27 cellular contexts compared by ENCODE assay signal in the genomic region with DNA sequence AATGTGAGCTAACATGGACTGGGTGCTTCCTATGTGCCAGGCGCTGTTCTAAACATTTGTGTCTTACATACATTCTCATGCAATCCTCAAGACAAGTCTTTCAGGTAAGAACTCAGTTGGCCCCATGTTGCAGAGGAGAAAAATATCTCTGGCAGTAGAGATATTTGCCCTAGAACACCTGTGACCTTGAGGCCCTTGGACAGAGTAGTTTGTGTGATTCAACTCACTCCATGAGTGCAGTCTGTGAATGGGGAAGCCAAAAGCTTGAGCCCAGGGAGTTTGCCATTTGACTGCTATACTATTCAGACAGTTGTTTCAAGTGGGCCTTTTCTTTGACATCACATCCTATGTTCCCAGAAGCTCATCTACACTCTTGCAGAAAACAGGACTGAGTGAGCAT.
A peak's percentile ranks its signal among the peaks of the same experiment; 100 is the strongest.
DNase-seq lines count a peak whose midpoint lies in the region; ATAC-seq, FAIRE-seq and TF ChIP-seq lines count a peak whose summit lies in the region.
"Had no signal": no experiment of that assay in that cellular context is flagged by ENCODE, and none has a peak within 500 bp of the region (broad histone marks: within the 10 kb centered on the region; RNA-seq: fewer than 3 reads in every experiment).

No MANE protein-coding gene starts in this region.

- H3K27me3 ChIP-seq in HepG2 (ENCODE audit: control insufficient read depth in 1 of 2, insufficient read depth in 2 of 2, low read length in 2 of 2) (no peaks in the 10 kb centered on the region; a peak in 1 of 5 replicates), SJCRH30 (no peaks in the 10 kb centered on the region)
- H3K27me3 ChIP-seq: BE2C, BLaER1 had no signal

- TF ChIP-seq RAD21 in HepG2 (CRISPR knock-in tag; IDR thresholded peaks at IDR 0.05): no peak

- ATAC-seq in HepG2: no peak
- no peak for ATAC-seq in HG02938 (IDR thresholded peaks at IDR 0.05; ENCODE audit: unreplicated experiment)
- ATAC-seq in HG03439 (IDR thresholded peaks at IDR 0.05; ENCODE audit: unreplicated experiment): no peak
- ATAC-seq: GM12878 had no signal

- H3K4me3 ChIP-seq in HepG2 (replicated peaks in 1 of 3; ENCODE audit: insufficient read depth in 1 of 3, low read depth in 2 of 3, low read length in 3 of 3): no peak overlapping the region
- no peak overlapping the region for H3K4me3 ChIP-seq in SJCRH30
- H3K4me3 ChIP-seq: BLaER1, GM12878 had no signal

- peaks cover 60% of the 10 kb centered on the region for H3K4me1 ChIP-seq in HepG2 (ENCODE audit: insufficient read depth, low read length)
- H3K4me1 ChIP-seq in SJCRH30: no peaks in the 10 kb centered on the region
- H3K4me1 ChIP-seq: BE2C had no signal

- no TSS peak for BruUV-seq in HepG2 (replicated peaks; lab: Mats Ljungman, UMichigan)

- no peak overlapping the region for H3K4me3 Mint-ChIP-seq in nephron progenitor cell
- H3K4me3 Mint-ChIP-seq: CD14-positive monocyte; CD4-positive, alpha-beta memory T cell; CD4-positive, CD25-positive, alpha-beta regulatory T cell; CD8-positive, alpha-beta memory T cell had no signal

- H3K27ac ChIP-seq in cingulate gyrus (ENCODE audit: low read depth, low read length) (peak overlapping the region; percentile 3), HepG2 (ENCODE audit: extremely low read length, insufficient read depth, low read length) (no peak overlapping the region), SJCRH30 (no peak overlapping the region)
- H3K27ac ChIP-seq: BLaER1 had no signal

- FAIRE-seq in HepG2 (lab: Jason Lieb, UNC): peak; percentile 36
- FAIRE-seq: A204.1, GM12878, GM12892, GM18507 had no signal

- TF ChIP-seq EP300 in HepG2 (IDR thresholded peaks at IDR 0.05; ENCODE audit: low read depth in 2 of 2, low read length in 2 of 2) (no peak), HepG2 (CRISPR knock-in tag; IDR thresholded peaks at IDR 0.05; ENCODE audit: borderline replicate concordance) (no peak)

- POLR2A ChIA-PET in HepG2 (lab: Yijun Ruan, JAX): no interaction called here

- no peak overlapping the region for H2AFZ ChIP-seq in HepG2 (ENCODE audit: low read length)

- no peaks in the 10 kb centered on the region for H3K36me3 Mint-ChIP-seq in nephron progenitor cell (ENCODE audit: low read depth)
- H3K36me3 Mint-ChIP-seq: CD14-positive monocyte; CD4-positive, CD25-positive, alpha-beta regulatory T cell; CD8-positive, alpha-beta memory T cell had no signal

- H3K9me3 Mint-ChIP-seq in nephron progenitor cell: no peaks in the 10 kb centered on the region
- H3K9me3 Mint-ChIP-seq: CD4-positive, alpha-beta memory T cell had no signal

- no peak for TF ChIP-seq POLR2A in HepG2 (IDR thresholded peaks at IDR 0.05; ENCODE audit: insufficient read depth in 1 of 2, low read depth in 2 of 2, low read length in 2 of 2)

- H3K9me3 ChIP-seq in HepG2 (ENCODE audit: low read length) (no peaks in the 10 kb centered on the region), SJCRH30 (replicated peaks) (no peaks in the 10 kb centered on the region)
- H3K9me3 ChIP-seq: BE2C, BLaER1 had no signal

- H3K36me3 ChIP-seq in HepG2 (replicated peaks in 1 of 2; ENCODE audit: control insufficient read depth in 1 of 2, insufficient read depth in 2 of 2, low read length in 2 of 2): no peaks in the 10 kb centered on the region
- H3K36me3 ChIP-seq in SJCRH30: no peaks in the 10 kb centered on the region
- H3K36me3 ChIP-seq: BE2C had no signal

- no peak overlapping the region for H3K9ac ChIP-seq in HepG2 (ENCODE audit: insufficient read depth, low read depth, low read length)
- H3K9ac ChIP-seq: BLaER1 had no signal

- H3K79me2 ChIP-seq in HepG2 (ENCODE audit: insufficient read depth, low read length): no peaks in the 10 kb centered on the region

- CTCF ChIA-PET in HepG2 (lab: Yijun Ruan, JAX; ENCODE audit: low intra/inter-chr PET ratio, low total read pairs): no interaction called here

- intact Hi-C loops in HepG2 (cut with micrococcal nuclease; ENCODE audit: unreplicated experiment): loop anchor here (10.0 kb wide), 1 partner anchor 100 kb away; the partner anchor contains the start of gene C8B

- peaks cover 67% of the 10 kb centered on the region for H3K4me1 Mint-ChIP-seq in nephron progenitor cell
- H3K4me1 Mint-ChIP-seq: CD14-positive monocyte had no signal

- no peak overlapping the region for H3K4me2 ChIP-seq in HepG2 (ENCODE audit: low read depth, low read length)
- H3K4me2 ChIP-seq: BLaER1 had no signal

- 91% methylated on average over 1 of the region's 1 CpG for WGBS in HepG2 (ENCODE audit: low lambda C conversion rate)

- in situ Hi-C loops in HepG2 (cut with HindIII; ENCODE audit: extremely low pct_ligation_motif_present, low pct_unique_long_range_greater_than_20kb): loop anchor here (5.0 kb wide), 1 partner anchor 232 kb away; no protein-coding TSS in a partner anchor

- H4K20me1 ChIP-seq in HepG2 (ENCODE audit: insufficient read depth, low read length): no peaks in the 10 kb centered on the region
- H4K20me1 ChIP-seq: BLaER1 had no signal

- H3K27ac Mint-ChIP-seq in nephron progenitor cell: peak overlapping the region; percentile 68
- H3K27ac Mint-ChIP-seq: CD14-positive monocyte; CD4-positive, alpha-beta memory T cell; CD4-positive, CD25-positive, alpha-beta regulatory T cell; CD8-positive, alpha-beta memory T cell had no signal

- TF ChIP-seq CTCF in HepG2 (CRISPR knock-in tag; IDR thresholded peaks at IDR 0.05) (no peak), nephron progenitor cell (IDR thresholded peaks at IDR 0.05) (no peak)

- DNase-seq in HepG2 (ENCODE audit: low spot score) (no peak), nephron progenitor cell (no peak), SJCRH30 (no peak)
- DNase-seq: 8988T; ACHN; BE2C; C1 segment of cervical spinal cord; CD4-positive, alpha-beta memory T cell; CD4-positive, CD25-positive, alpha-beta regulatory T cell; CD8-positive, alpha-beta memory T cell; COR-L47; DMS 273 treated with DMSO at 0.1 percent for 48 hours; DMS153; DMS53; DMS79; DND-41; EL; GDM1 had no signal

- peaks cover 4% of the 10 kb centered on the region for H3K27me3 Mint-ChIP-seq in nephron progenitor cell (ENCODE audit: low read depth, poor library complexity)
- H3K27me3 Mint-ChIP-seq: CD4-positive, CD25-positive, alpha-beta regulatory T cell had no signal

TF ChIP-seq in HepG2, 621 proteins besides CTCF, POLR2A, EP300 and RAD21:
- TF ChIP-seq ZNF251 (CRISPR knock-in tag; IDR thresholded peaks at IDR 0.05) (no peak), MYNN (CRISPR knock-in tag; IDR thresholded peaks at IDR 0.05; ENCODE audit: low read depth) (no peak), ZNF510 (CRISPR knock-in tag; IDR thresholded peaks at IDR 0.05; ENCODE audit: low read depth) (no peak)
- TF ChIP-seq, protein P1, sequence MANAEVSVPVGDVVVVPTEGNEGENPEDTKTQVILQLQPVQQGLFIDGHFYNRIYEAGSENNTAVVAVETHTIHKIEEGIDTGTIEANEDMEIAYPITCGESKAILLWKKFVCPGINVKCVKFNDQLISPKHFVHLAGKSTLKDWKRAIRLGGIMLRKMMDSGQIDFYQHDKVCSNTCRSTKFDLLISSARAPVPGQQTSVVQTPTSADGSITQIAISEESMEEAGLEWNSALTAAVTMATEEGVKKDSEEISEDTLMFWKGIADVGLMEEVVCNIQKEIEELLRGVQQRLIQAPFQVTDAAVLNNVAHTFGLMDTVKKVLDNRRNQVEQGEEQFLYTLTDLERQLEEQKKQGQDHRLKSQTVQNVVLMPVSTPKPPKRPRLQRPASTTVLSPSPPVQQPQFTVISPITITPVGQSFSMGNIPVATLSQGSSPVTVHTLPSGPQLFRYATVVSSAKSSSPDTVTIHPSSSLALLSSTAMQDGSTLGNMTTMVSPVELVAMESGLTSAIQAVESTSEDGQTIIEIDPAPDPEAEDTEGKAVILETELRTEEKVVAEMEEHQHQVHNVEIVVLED (CRISPR knock-in tag; IDR thresholded peaks at IDR 0.05; ENCODE audit: borderline replicate concordance): no peak
